25 cellular contexts compared by ENCODE assay signal in genomic region chr12:44827832-44828438, GRCh38. TPM values are rescaled to one million over a fixed set of nuclear protein-coding genes. Genes with fewer than 3 reads are reported as not detected.
A peak's percentile ranks its signal among the peaks of the same experiment; 100 is the strongest.
DNase-seq lines count a peak whose midpoint lies in the region; ATAC-seq and TF ChIP-seq lines count a peak whose summit lies in the region.
"Had no signal": no experiment of that assay in that cellular context is flagged by ENCODE, and none has a peak within 500 bp of the region (broad histone marks: within the 10 kb centered on the region; RNA-seq: fewer than 3 reads in every experiment).

No MANE protein-coding gene starts in this region.

- H3K27ac Mint-ChIP-seq in activated CD8-positive, alpha-beta memory T cell treated with anti-CD3 and anti-CD28 coated beads, Interleukin-2, amount 10 ng/mL, durations not matched to agents 7 days and 5 days, result peak overlapping the region; percentile 87
- peak overlapping the region; percentile 95 for H3K27ac Mint-ChIP-seq in activated naive CD8-positive, alpha-beta T cell treated with anti-CD3 and anti-CD28 coated beads for 36 hours
- peak overlapping the region; percentile 91 for H3K27ac Mint-ChIP-seq in stimulated activated effector memory CD8-positive, alpha-beta T cell treated with anti-CD3 and anti-CD28 coated beads, Interleukin-12 subunit alpha, Interleukin-12 subunit beta, amount 100 ng/mL, for 72 hours
- H3K27ac Mint-ChIP-seq: H9 had no signal

- H3K27me3 Mint-ChIP-seq in activated CD8-positive, alpha-beta memory T cell treated with anti-CD3 and anti-CD28 coated beads, Interleukin-2, amount 10 ng/mL, durations not matched to agents 7 days and 5 days, result no peaks in the 10 kb centered on the region
- H3K27me3 Mint-ChIP-seq in activated naive CD8-positive, alpha-beta T cell treated with anti-CD3 and anti-CD28 coated beads for 36 hours, result no peaks in the 10 kb centered on the region

- no peaks in the 10 kb centered on the region for H3K36me3 ChIP-seq in OCI-LY1 (ENCODE audit: insufficient read depth, low read length)
- no peaks in the 10 kb centered on the region for H3K36me3 ChIP-seq in HAP-1 (replicated peaks)
- H3K36me3 ChIP-seq: heart right ventricle, upper lobe of right lung had no signal

- H3K4me2 ChIP-seq in OCI-LY1 (ENCODE audit: low read length), result no peak overlapping the region
- H3K4me2 ChIP-seq: PC-9 had no signal

- peaks cover 52% of the 10 kb centered on the region for H3K4me1 Mint-ChIP-seq in activated CD8-positive, alpha-beta memory T cell treated with anti-CD3 and anti-CD28 coated beads, Interleukin-2, amount 10 ng/mL, durations not matched to agents 7 days and 5 days
- peaks cover 71% of the 10 kb centered on the region for H3K4me1 Mint-ChIP-seq in activated naive CD8-positive, alpha-beta T cell treated with anti-CD3 and anti-CD28 coated beads for 36 hours
- H3K4me1 Mint-ChIP-seq in stimulated activated effector memory CD8-positive, alpha-beta T cell treated with anti-CD3 and anti-CD28 coated beads, Interleukin-12 subunit alpha, Interleukin-12 subunit beta, amount 100 ng/mL, for 72 hours, result peaks cover 31% of the 10 kb centered on the region

- H3K9me3 Mint-ChIP-seq in activated CD8-positive, alpha-beta memory T cell treated with anti-CD3 and anti-CD28 coated beads, Interleukin-2, amount 10 ng/mL, durations not matched to agents 7 days and 5 days (ENCODE audit: low read depth), result peaks cover 2% of the 10 kb centered on the region
- peaks cover 6% of the 10 kb centered on the region for H3K9me3 Mint-ChIP-seq in activated naive CD8-positive, alpha-beta T cell treated with anti-CD3 and anti-CD28 coated beads for 36 hours
- H3K9me3 Mint-ChIP-seq in stimulated activated effector memory CD8-positive, alpha-beta T cell treated with anti-CD3 and anti-CD28 coated beads, Interleukin-12 subunit alpha, Interleukin-12 subunit beta, amount 100 ng/mL, for 72 hours, result peaks cover 3% of the 10 kb centered on the region
- H3K9me3 Mint-ChIP-seq: H9 had no signal

- peak; percentile 71 for ATAC-seq in activated CD8-positive, alpha-beta memory T cell treated with anti-CD3 and anti-CD28 coated beads, Interleukin-2, amount 10 ng/mL, durations not matched to agents 7 days and 5 days
- peak; percentile 97 for ATAC-seq in stimulated activated effector memory CD8-positive, alpha-beta T cell treated with anti-CD3 and anti-CD28 coated beads, Interleukin-12 subunit alpha, Interleukin-12 subunit beta, amount 100 ng/mL, for 72 hours
- ATAC-seq in GM18861 (IDR thresholded peaks at IDR 0.05; ENCODE audit: unreplicated experiment), result no peak
- ATAC-seq: body of pancreas, heart right ventricle, upper lobe of right lung had no signal

- in situ Hi-C loops in HAP-1 (cut with MboI; ENCODE audit: low sequenced_read_pairs), result no loop called here

- 0 out of 2 replicates have a peak, but pooled peaks cover 6% of the 10 kb centered on the region for H3K79me2 ChIP-seq in OCI-LY1 (ENCODE audit: insufficient read depth, low read length)

- H3K4me3 Mint-ChIP-seq in activated CD8-positive, alpha-beta memory T cell treated with anti-CD3 and anti-CD28 coated beads, Interleukin-2, amount 10 ng/mL, durations not matched to agents 7 days and 5 days, result peak overlapping the region; percentile 56
- H3K4me3 Mint-ChIP-seq in activated naive CD8-positive, alpha-beta T cell treated with anti-CD3 and anti-CD28 coated beads for 36 hours, result peak overlapping the region; percentile 68
- peak overlapping the region; percentile 33 for H3K4me3 Mint-ChIP-seq in stimulated activated effector memory CD8-positive, alpha-beta T cell treated with anti-CD3 and anti-CD28 coated beads, Interleukin-12 subunit alpha, Interleukin-12 subunit beta, amount 100 ng/mL, for 72 hours
- H3K4me3 Mint-ChIP-seq: H9 had no signal

- no peaks in the 10 kb centered on the region for H4K20me1 ChIP-seq in OCI-LY1 (ENCODE audit: insufficient read depth, low read length)

- no peaks in the 10 kb centered on the region for H3K9me2 ChIP-seq in OCI-LY1 (ENCODE audit: low read depth, low read length)

- no peak overlapping the region for H3K27ac ChIP-seq in OCI-LY1 (ENCODE audit: low read depth, low read length, poor library complexity, severe bottlenecking)
- H3K27ac ChIP-seq: body of pancreas, PC-9, upper lobe of right lung had no signal

- H3K4me1 ChIP-seq in OCI-LY1 (ENCODE audit: insufficient read depth, low read length, severe bottlenecking) (peaks cover 29% of the 10 kb centered on the region), HAP-1 (peaks cover 5% of the 10 kb centered on the region)
- H3K4me1 ChIP-seq: body of pancreas, heart right ventricle, upper lobe of right lung had no signal

- peaks cover 4% of the 10 kb centered on the region for H3K36me3 Mint-ChIP-seq in activated CD8-positive, alpha-beta memory T cell treated with anti-CD3 and anti-CD28 coated beads, Interleukin-2, amount 10 ng/mL, durations not matched to agents 7 days and 5 days
- H3K36me3 Mint-ChIP-seq in activated naive CD8-positive, alpha-beta T cell treated with anti-CD3 and anti-CD28 coated beads for 36 hours, result peaks cover 46% of the 10 kb centered on the region
- H3K36me3 Mint-ChIP-seq in stimulated activated effector memory CD8-positive, alpha-beta T cell treated with anti-CD3 and anti-CD28 coated beads, Interleukin-12 subunit alpha, Interleukin-12 subunit beta, amount 100 ng/mL, for 72 hours, result no peaks in the 10 kb centered on the region

- H3K4me3 ChIP-seq in OCI-LY1 (ENCODE audit: low read depth, low read length, poor library complexity, severe bottlenecking) (no peak overlapping the region), HAP-1 (no peak overlapping the region)
- H3K4me3 ChIP-seq: body of pancreas, heart right ventricle, PC-9, skin epidermis, upper lobe of right lung had no signal

- CTCF ChIA-PET in activated CD8-positive, alpha-beta memory T cell treated with anti-CD3 and anti-CD28 coated beads, Interleukin-2, amount 10 ng/mL, durations not matched to agents 7 days and 5 days (lab: Charles Lee), result interaction anchor here (1.2 to 2.5 kb wide), 3 partner anchors 15 to 47 kb away, joined by 3 to 21 read pairs (median 5); partner anchors contain the start of gene NELL2

- DNase-seq in activated CD8-positive, alpha-beta memory T cell treated with anti-CD3 and anti-CD28 coated beads, Interleukin-2, amount 10 ng/mL, durations not matched to agents 7 days and 5 days, result no peak
- no peak for DNase-seq in activated CD8-positive, alpha-beta memory T cell treated with anti-CD3 and anti-CD28 coated beads, Interleukin-2, amount 50 U/mL, for 48 hours
- no peak for DNase-seq in activated naive CD8-positive, alpha-beta T cell treated with anti-CD3 and anti-CD28 coated beads for 36 hours
- DNase-seq in stimulated activated effector memory CD8-positive, alpha-beta T cell treated with anti-CD3 and anti-CD28 coated beads, Interleukin-12 subunit alpha, Interleukin-12 subunit beta, amount 100 ng/mL, for 72 hours (ENCODE audit: low spot score in 2 of 2), result no peak
- no peak for DNase-seq in HAP-1 (ENCODE audit: low spot score in 2 of 2)
- DNase-seq in DMS 273 (lab: John Stamatoyannopoulos, UW; ENCODE audit: unreplicated experiment), result no peak
- DNase-seq: activated CD4-positive, CD25-positive, alpha-beta regulatory T cell treated with anti-CD3 and anti-CD28 coated beads, Interleukin-2, amount 50 U/mL, for 72 hours; activated CD8-positive, alpha-beta memory T cell treated with anti-CD3 and anti-CD28 coated beads, Interleukin-2, amount 50 U/mL, for 4 hours; body of pancreas; Calu3; effector CD4-positive, alpha-beta T cell; erythroblast; foreskin fibroblast; H9; heart right ventricle; mesendoderm; NCI-H1436 treated with DMSO at 0.1 percent for 48 hours; NCI-H510A treated with DMSO at 0.1 percent for 48 hours; occipital lobe; PC-9; SHP77 treated with DMSO at 0.1 percent for 48 hours; upper lobe of right lung had no signal

- no peaks in the 10 kb centered on the region for H3K27me3 ChIP-seq in OCI-LY1 (ENCODE audit: insufficient read depth, low read length)
- H3K27me3 ChIP-seq in HAP-1 (ENCODE audit: low read depth), result no peaks in the 10 kb centered on the region
- H3K27me3 ChIP-seq: body of pancreas, upper lobe of right lung had no signal

- H3F3A ChIP-seq in OCI-LY1 (ENCODE audit: insufficient read depth, low read length), result no peaks in the 10 kb centered on the region

- TF ChIP-seq CTCF in OCI-LY1 (IDR thresholded peaks at IDR 0.05; ENCODE audit: low read length), result no peak

- H3K9me3 ChIP-seq in OCI-LY1 (ENCODE audit: low read length), result no peaks in the 10 kb centered on the region
- no peaks in the 10 kb centered on the region for H3K9me3 ChIP-seq in HAP-1
- H3K9me3 ChIP-seq: body of pancreas, heart right ventricle, upper lobe of right lung had no signal

- H2AFZ ChIP-seq in OCI-LY1 (ENCODE audit: low read length), result peak overlapping the region; percentile 21; the same call in 1 of the 2 replicates
- H2AFZ ChIP-seq: PC-9 had no signal

- no peak overlapping the region for H3K9ac ChIP-seq in OCI-LY1 (ENCODE audit: low read length)

RNA-seq across cellular contexts. Expression of gene NELL2, which starts 48.2 kb away (rescaled TPM):
- total RNA-seq in activated CD8-positive, alpha-beta memory T cell treated with anti-CD3 and anti-CD28 coated beads, Interleukin-2, amount 10 ng/mL, durations not matched to agents 7 days and 5 days, result 10 to 100 TPM; 22.7 to 76.9 TPM
- total RNA-seq in activated naive CD8-positive, alpha-beta T cell treated with anti-CD3 and anti-CD28 coated beads for 36 hours, result 100 to 1,000 TPM; 120 to 134 TPM
- total RNA-seq: Calu3 had no signal
